9 cellular contexts compared by ENCODE assay signal in genomic region chr20:38633577-38634093, GRCh38. TPM values are rescaled to one million over a fixed set of nuclear protein-coding genes. Genes with fewer than 3 reads are reported as not detected.
A peak's percentile ranks its signal among the peaks of the same experiment; 100 is the strongest.
DNase-seq lines count a peak whose midpoint lies in the region; ATAC-seq and TF ChIP-seq lines count a peak whose summit lies in the region.
"Had no signal": no experiment of that assay in that cellular context is flagged by ENCODE, and none has a peak within 500 bp of the region (broad histone marks: within the 10 kb centered on the region; RNA-seq: fewer than 3 reads in every experiment).

No MANE protein-coding gene starts in this region.

- no peak overlapping the region for H3K27ac ChIP-seq in thyroid gland
- H3K27ac ChIP-seq: epithelial cell of prostate had no signal

- H3K4me3 Mint-ChIP-seq in nephron progenitor cell: no peak overlapping the region

- no peak overlapping the region for H3K27ac Mint-ChIP-seq in nephron progenitor cell

- H3K36me3 ChIP-seq in NT2/D1 (ENCODE audit: insufficient read depth, insufficient read length, low read length): no peaks in the 10 kb centered on the region
- H3K36me3 ChIP-seq in thyroid gland: no peaks in the 10 kb centered on the region

- H3K36me3 Mint-ChIP-seq in nephron progenitor cell (ENCODE audit: low read depth): no peaks in the 10 kb centered on the region

- H3K27me3 ChIP-seq in NT2/D1 (ENCODE audit: insufficient read depth, insufficient read length) (no peaks in the 10 kb centered on the region), thyroid gland (no peaks in the 10 kb centered on the region)

- H3K9me3 Mint-ChIP-seq in nephron progenitor cell: no peaks in the 10 kb centered on the region

- WGBS in thyroid gland, 2 donors: 37 to 49% methylated on average over 11 to 13 of the region's 13 CpGs

- peaks cover 7% of the 10 kb centered on the region for H3K4me1 Mint-ChIP-seq in nephron progenitor cell

- H3K27me3 Mint-ChIP-seq in nephron progenitor cell (ENCODE audit: low read depth, poor library complexity): peaks cover 46% of the 10 kb centered on the region

- TF ChIP-seq POLR2A in thyroid gland (IDR thresholded peaks at IDR 0.05): no peak

- TF ChIP-seq CTCF in epithelial cell of proximal tubule (conservative IDR thresholded peaks at IDR 0.05; ENCODE audit: low read depth, low read length): peak; percentile 90
- TF ChIP-seq CTCF in nephron progenitor cell (IDR thresholded peaks at IDR 0.05): peak; percentile 91
- peak; percentile 55 to 96 (median 63) for TF ChIP-seq CTCF in thyroid gland (IDR thresholded peaks at IDR 0.05)

- H3K9ac ChIP-seq in NT2/D1 (ENCODE audit: insufficient read length, low read depth): no peak overlapping the region

- H3K4me1 ChIP-seq in NT2/D1 (ENCODE audit: insufficient read depth, insufficient read length): peaks cover 9% of the 10 kb centered on the region
- no peaks in the 10 kb centered on the region for H3K4me1 ChIP-seq in thyroid gland

- no peak for ATAC-seq in GM21825 (IDR thresholded peaks at IDR 0.05; ENCODE audit: unreplicated experiment)

- DNase-seq in GM04504 (ENCODE audit: low read depth) (peak; percentile 14), HUDEP-2 (lab: John Stamatoyannopoulos, UW; ENCODE audit: unreplicated experiment in 76 of 76) (peak in 66 of 76 experiments; percentile 2 to 75 (median 32)), NT2/D1 (ENCODE audit: low read depth, low spot score) (peak; percentile 56), epithelial cell of proximal tubule (ENCODE audit: low read depth) (no peak), nephron progenitor cell (peak; percentile 73), thyroid gland (peak; percentile 38 to 57)
- DNase-seq in activated CD8-positive, alpha-beta memory T cell treated with anti-CD3 and anti-CD28 coated beads for 48 hours (ENCODE audit: low read depth in 2 of 3, low spot score in 2 of 3): peak; percentile 19 to 48 (median 36)

- H3K9me3 ChIP-seq in NT2/D1 (ENCODE audit: insufficient read depth, low read length) (no peaks in the 10 kb centered on the region), thyroid gland (no peaks in the 10 kb centered on the region)

- intact Hi-C loops in thyroid gland (cut with DNase I): no loop called here

- no peak overlapping the region for H3K4me3 ChIP-seq in NT2/D1 (ENCODE audit: insufficient read length, low read depth)
- no peak overlapping the region for H3K4me3 ChIP-seq in epithelial cell of proximal tubule (ENCODE audit: low read depth, low read length)
- H3K4me3 ChIP-seq in thyroid gland (replicated peaks in 1 of 3): no peak overlapping the region

RNA-seq across cellular contexts. Expression of gene ARHGAP40, which starts 32.0 kb away (rescaled TPM):
- total RNA-seq in epithelial cell of proximal tubule (1.7 and 5.6 TPM in 2 replicates), thyroid gland (under 1 TPM in 1 of 4 donors, not detected in 3; 0.11 TPM)

RNA-seq across cellular contexts. Expression of gene ADIG, which starts 52.6 kb away (rescaled TPM):
- total RNA-seq in epithelial cell of proximal tubule (not detected in 2 replicates), thyroid gland (1 to 10 TPM in 1 of 4 donors, not detected in 3; 1.6 TPM)
